In the genomic region with DNA sequence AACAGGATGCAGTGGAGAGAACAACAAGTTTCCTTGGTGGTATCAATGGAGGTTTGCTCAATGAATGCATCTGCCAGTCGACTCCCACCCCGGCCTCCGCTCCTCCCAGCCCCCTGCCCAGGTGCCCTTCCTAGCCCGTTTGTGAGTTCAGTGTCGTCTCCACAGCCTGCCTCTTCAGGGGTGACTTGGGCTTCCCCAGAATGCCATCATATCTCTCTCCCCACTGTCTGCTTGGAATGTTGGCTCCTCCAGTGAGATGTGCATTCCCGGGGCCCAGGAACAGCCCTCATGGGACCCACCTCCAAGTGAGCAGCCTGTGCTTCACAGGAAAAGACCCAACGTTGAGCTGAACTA, we compare ENCODE assay signal across 15 cellular contexts. TPM values are rescaled to one million over a fixed set of nuclear protein-coding genes. Genes with fewer than 3 reads are reported as not detected.
DNase-seq lines count a peak whose midpoint lies in the region; ATAC-seq and TF ChIP-seq lines count a peak whose summit lies in the region.
"Had no signal": no experiment of that assay in that cellular context is flagged by ENCODE, and none has a peak within 500 bp of the region (broad histone marks: within the 10 kb centered on the region; RNA-seq: fewer than 3 reads in every experiment).

No MANE protein-coding gene starts in this region.

- no peaks in the 10 kb centered on the region for H3K36me3 ChIP-seq in BLaER1 treated with 17β-estradiol and CSF1 and Interleukin-3, amounts not matched to agents 10 nM and 100 nM
- no peaks in the 10 kb centered on the region for H3K36me3 ChIP-seq in H7 (replicated peaks; ENCODE audit: control insufficient read depth, insufficient read depth, low read length)
- no peaks in the 10 kb centered on the region for H3K36me3 ChIP-seq in osteoblast (ENCODE audit: insufficient read depth, low read length)
- H3K36me3 ChIP-seq: BE2C had no signal

- H2AFZ ChIP-seq in osteoblast (ENCODE audit: low read length), result no peak overlapping the region

- H3K4me3 ChIP-seq in BLaER1 treated with 17β-estradiol and CSF1 and Interleukin-3, amounts not matched to agents 10 nM and 100 nM, result no peak overlapping the region
- no peak overlapping the region for H3K4me3 ChIP-seq in H7 (ENCODE audit: insufficient read depth, low read depth, low read length)
- H3K4me3 ChIP-seq in osteoblast (ENCODE audit: insufficient read depth, low read length), result no peak overlapping the region
- H3K4me3 ChIP-seq: A549 had no signal

- H3K4me2 ChIP-seq in BLaER1 treated with 17β-estradiol and CSF1 and Interleukin-3, amounts not matched to agents 10 nM and 100 nM, result peak overlapping the region in 8 of 11 experiments; percentile 17 to 50 (median 39); a peak in 9 of 22 replicates
- no peak overlapping the region for H3K4me2 ChIP-seq in osteoblast (ENCODE audit: insufficient read depth, low read length)
- H3K4me2 ChIP-seq: A549 had no signal

- H3K4me3 Mint-ChIP-seq in central memory CD8-positive, alpha-beta T cell, result peak overlapping the region; percentile 6
- no peak overlapping the region for H3K4me3 Mint-ChIP-seq in CD4-positive, alpha-beta T cell
- no peak overlapping the region for H3K4me3 Mint-ChIP-seq in activated CD8-positive, alpha-beta T cell treated with anti-CD3 and anti-CD28 coated beads for 36 hours
- H3K4me3 Mint-ChIP-seq: CD8-positive, alpha-beta memory T cell had no signal

- CTCF ChIA-PET in CD4-positive, alpha-beta T cell (lab: Charles Lee), result no interaction called here
- CTCF ChIA-PET in activated CD8-positive, alpha-beta T cell treated with anti-CD3 and anti-CD28 coated beads for 36 hours (lab: Charles Lee), result no interaction called here

- H3K27me3 Mint-ChIP-seq in central memory CD8-positive, alpha-beta T cell, result peaks cover 45% of the 10 kb centered on the region
- peaks cover 5% of the 10 kb centered on the region for H3K27me3 Mint-ChIP-seq in CD4-positive, alpha-beta T cell
- peaks cover 3% of the 10 kb centered on the region for H3K27me3 Mint-ChIP-seq in activated CD8-positive, alpha-beta T cell treated with anti-CD3 and anti-CD28 coated beads for 36 hours

- H3K27me3 ChIP-seq in BLaER1 treated with 17β-estradiol and CSF1 and Interleukin-3, amounts not matched to agents 10 nM and 100 nM, result no peaks in the 10 kb centered on the region
- H3K27me3 ChIP-seq in H7 (ENCODE audit: control insufficient read depth, insufficient read depth, low read length) (no peaks in the 10 kb centered on the region), osteoblast (ENCODE audit: insufficient read depth, low read length) (peaks cover 8% of the 10 kb centered on the region)
- H3K27me3 ChIP-seq in CD4-positive, alpha-beta T cell (ENCODE audit: control insufficient read depth, insufficient read depth, low read length), result no peaks in the 10 kb centered on the region
- H3K27me3 ChIP-seq: BE2C had no signal

- H4K20me1 ChIP-seq in BLaER1 treated with 17β-estradiol and CSF1 and Interleukin-3, amounts not matched to agents 10 nM and 100 nM, result no peaks in the 10 kb centered on the region
- no peaks in the 10 kb centered on the region for H4K20me1 ChIP-seq in osteoblast (ENCODE audit: insufficient read depth, low read length)

- DNase-seq in H7 (peak; percentile 28), osteoblast (ENCODE audit: insufficient read length, low spot score, missing footprints) (peak; percentile 56)
- no peak for DNase-seq in central memory CD8-positive, alpha-beta T cell (ENCODE audit: low spot score in 2 of 2)
- DNase-seq in CD4-positive, alpha-beta T cell, result no peak
- DNase-seq in activated CD8-positive, alpha-beta T cell treated with anti-CD3 and anti-CD28 coated beads for 36 hours, result no peak
- DNase-seq: BE2C; CD8-positive, alpha-beta memory T cell; DMS53; GF-D8 had no signal

- H3K9me3 ChIP-seq in BLaER1 treated with 17β-estradiol and CSF1 and Interleukin-3, amounts not matched to agents 10 nM and 100 nM (replicated peaks in 1 of 11), result 0 out of 22 replicates have a peak, but pooled peaks cover 0 to 6% (median 0%) of the 10 kb centered on the region in 11 experiments
- H3K9me3 ChIP-seq in osteoblast (ENCODE audit: low read depth, low read length), result no peaks in the 10 kb centered on the region
- no peaks in the 10 kb centered on the region for H3K9me3 ChIP-seq in CD4-positive, alpha-beta T cell (ENCODE audit: control insufficient read depth, low read length)
- H3K9me3 ChIP-seq: A549, BE2C had no signal

- H3K4me1 Mint-ChIP-seq in central memory CD8-positive, alpha-beta T cell, result no peaks in the 10 kb centered on the region
- no peaks in the 10 kb centered on the region for H3K4me1 Mint-ChIP-seq in CD4-positive, alpha-beta T cell (ENCODE audit: low read depth)
- H3K4me1 Mint-ChIP-seq in activated CD8-positive, alpha-beta T cell treated with anti-CD3 and anti-CD28 coated beads for 36 hours (ENCODE audit: low read depth), result no peaks in the 10 kb centered on the region
- H3K4me1 Mint-ChIP-seq: CD8-positive, alpha-beta memory T cell had no signal

- H3K9ac ChIP-seq in BLaER1 treated with 17β-estradiol and CSF1 and Interleukin-3, amounts not matched to agents 10 nM and 100 nM, result no peak overlapping the region

- no peak for ATAC-seq in central memory CD8-positive, alpha-beta T cell (replicated peaks; ENCODE audit: extremely low read depth, poor library complexity, severe bottlenecking)
- ATAC-seq in GM21515 (IDR thresholded peaks at IDR 0.05; ENCODE audit: unreplicated experiment), result no peak
- ATAC-seq in CD4-positive, alpha-beta T cell (ENCODE audit: poor library complexity), result no peak
- no peak for ATAC-seq in HG03378 (IDR thresholded peaks at IDR 0.05; ENCODE audit: unreplicated experiment)
- no peak for ATAC-seq in activated CD8-positive, alpha-beta T cell treated with anti-CD3 and anti-CD28 coated beads for 36 hours
- ATAC-seq: A549 had no signal

- peaks cover 4 to 44% (median 33%) of the 10 kb centered on the region in 10 experiments; a peak in 18 of 20 replicates for H3K4me1 ChIP-seq in BLaER1 treated with 17β-estradiol and CSF1 and Interleukin-3, amounts not matched to agents 10 nM and 100 nM
- H3K4me1 ChIP-seq in osteoblast (ENCODE audit: insufficient read depth, low read length), result peaks cover 3% of the 10 kb centered on the region
- H3K4me1 ChIP-seq: A549 had no signal

- TF ChIP-seq CTCF in osteoblast (IDR thresholded peaks at IDR 0.05; ENCODE audit: extremely low read depth, low read depth, low read length), result no peak
- no peak for TF ChIP-seq CTCF in CD4-positive, alpha-beta T cell (IDR thresholded peaks at IDR 0.05)
- no peak for TF ChIP-seq CTCF in activated CD8-positive, alpha-beta T cell treated with anti-CD3 and anti-CD28 coated beads for 36 hours (IDR thresholded peaks at IDR 0.05)

- no peaks in the 10 kb centered on the region for H3K79me2 ChIP-seq in osteoblast (ENCODE audit: insufficient read depth, low read length)

- H3K27ac Mint-ChIP-seq in central memory CD8-positive, alpha-beta T cell (ENCODE audit: low read depth), result no peak overlapping the region
- no peak overlapping the region for H3K27ac Mint-ChIP-seq in CD4-positive, alpha-beta T cell
- H3K27ac Mint-ChIP-seq in activated CD8-positive, alpha-beta T cell treated with anti-CD3 and anti-CD28 coated beads for 36 hours, result no peak overlapping the region
- H3K27ac Mint-ChIP-seq: IgD-negative memory B cell had no signal

- intact Hi-C loops in CD4-positive, alpha-beta T cell (cut with DNase I, micrococcal nuclease), result no loop called here
- intact Hi-C loops in activated CD8-positive, alpha-beta T cell treated with anti-CD3 and anti-CD28 coated beads for 36 hours (cut with micrococcal nuclease), result no loop called here

- H3K27ac ChIP-seq in BLaER1 treated with 17β-estradiol and CSF1 and Interleukin-3, amounts not matched to agents 10 nM and 100 nM, result peak overlapping the region in 1 of 11 experiments; percentile 32; a peak in 1 of 22 replicates
- no peak overlapping the region for H3K27ac ChIP-seq in osteoblast (ENCODE audit: low read depth, low read length)
- no peak overlapping the region for H3K27ac ChIP-seq in CD4-positive, alpha-beta T cell (ENCODE audit: low read depth, low read length)
- H3K27ac ChIP-seq: A549 had no signal

- POLR2A ChIA-PET in CD4-positive, alpha-beta T cell (lab: Charles Lee), result no interaction called here
- POLR2A ChIA-PET in activated CD8-positive, alpha-beta T cell treated with anti-CD3 and anti-CD28 coated beads for 36 hours (lab: Charles Lee), result no interaction called here

- H3K36me3 Mint-ChIP-seq in central memory CD8-positive, alpha-beta T cell (ENCODE audit: insufficient read depth), result peaks cover 2% of the 10 kb centered on the region
- no peaks in the 10 kb centered on the region for H3K36me3 Mint-ChIP-seq in CD4-positive, alpha-beta T cell (ENCODE audit: low read depth)
- no peaks in the 10 kb centered on the region for H3K36me3 Mint-ChIP-seq in activated CD8-positive, alpha-beta T cell treated with anti-CD3 and anti-CD28 coated beads for 36 hours (ENCODE audit: low read depth)
- H3K36me3 Mint-ChIP-seq: CD14-positive monocyte; CD8-positive, alpha-beta memory T cell had no signal

- H3K9me3 Mint-ChIP-seq in central memory CD8-positive, alpha-beta T cell, result no peaks in the 10 kb centered on the region
- H3K9me3 Mint-ChIP-seq in CD4-positive, alpha-beta T cell, result no peaks in the 10 kb centered on the region
- H3K9me3 Mint-ChIP-seq in activated CD8-positive, alpha-beta T cell treated with anti-CD3 and anti-CD28 coated beads for 36 hours, result no peaks in the 10 kb centered on the region
- H3K9me3 Mint-ChIP-seq: IgD-negative memory B cell had no signal

RNA-seq across cellular contexts. Expression of gene MATN1, which starts 30.5 kb away (rescaled TPM):
- 0.26 and 0.76 TPM in 2 replicates for total RNA-seq in H7 (2014; rRNA removed; shearing (Covaris generic))
- total RNA-seq in osteoblast, result under 0.01 TPM in 1 of 2 replicates, not detected in the other
- total RNA-seq in CD4-positive, alpha-beta T cell, result 1 to 10 TPM; 2.5 to 2.7 TPM
- 1 to 10 TPM in 1 of 2 experiments, under 1 TPM in 1; 0.45 to 1.4 TPM for total RNA-seq in activated CD8-positive, alpha-beta T cell treated with anti-CD3 and anti-CD28 coated beads for 36 hours

Comparison
In these comparisons a context has a peak if more than half of its experiments do, and no peak if none do; other contexts are left out.
1. DNase-seq: peak in H7 (single experiment) and osteoblast (single experiment); none in central memory CD8-positive, alpha-beta T cell (0 of 2), CD4-positive, alpha-beta T cell (0 of 10) and activated CD8-positive, alpha-beta T cell treated with anti-CD3 and anti-CD28 coated beads for 36 hours (single experiment).